ENCODE assay signal across 8 cellular contexts in the genomic region with DNA sequence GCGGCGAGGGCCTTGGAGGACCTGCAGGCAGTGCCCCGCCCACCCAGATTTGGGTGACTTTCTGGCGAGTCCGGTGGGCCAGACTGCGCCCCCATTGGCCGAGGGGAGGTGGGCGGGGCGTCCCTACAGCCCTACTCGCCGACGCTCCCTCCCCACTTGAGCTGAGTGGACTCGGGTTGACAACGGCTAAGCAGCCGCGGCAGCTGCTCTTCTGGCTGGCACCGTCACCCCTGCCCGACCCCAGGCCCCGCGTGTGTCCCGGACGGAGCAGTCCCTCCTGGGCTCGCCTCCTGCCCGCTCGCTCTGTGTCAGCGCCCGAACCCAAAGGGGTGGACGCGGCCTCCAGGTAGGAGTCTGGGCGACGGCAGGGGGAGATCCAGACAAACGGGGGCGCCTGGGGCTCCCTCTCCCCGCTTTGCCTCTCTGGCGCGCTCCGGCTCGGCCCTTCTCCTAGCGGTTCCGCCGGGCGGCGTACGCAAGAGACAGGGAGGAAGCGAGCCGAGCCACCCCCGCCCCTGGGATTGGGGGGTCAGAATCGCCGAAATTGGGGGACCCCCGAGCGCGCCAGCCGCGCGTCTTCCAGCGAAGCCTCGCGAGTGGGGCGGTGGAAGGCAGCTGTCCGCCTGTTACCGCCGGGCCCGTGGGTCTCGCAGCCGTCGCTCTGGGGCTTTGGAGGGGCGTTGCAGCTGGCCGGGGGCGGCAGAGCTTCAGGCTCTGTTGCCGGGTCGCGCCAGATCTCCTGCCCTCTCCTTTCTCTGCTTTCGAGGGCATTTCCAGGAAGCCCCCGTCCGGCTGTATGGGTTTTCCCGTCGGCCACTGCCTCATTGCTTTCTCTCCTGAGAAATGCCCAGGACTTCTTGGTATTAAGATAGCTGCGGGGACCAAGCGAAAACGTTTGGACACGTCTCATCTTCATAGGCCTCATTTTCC. TPM values are rescaled to one million over a fixed set of nuclear protein-coding genes. Genes with fewer than 3 reads are reported as not detected.
DNase-seq lines count a peak whose midpoint lies in the region; ATAC-seq and TF ChIP-seq lines count a peak whose summit lies in the region.

No MANE protein-coding gene starts in this region.

- peak overlapping the region; percentile 59 for H3K4me2 ChIP-seq in H9 (ENCODE audit: insufficient read depth, insufficient read length, low read length)

- H2BK20ac ChIP-seq in H9 (ENCODE audit: low read depth, low read length, poor library complexity, severe bottlenecking): no peak overlapping the region

- DNase-seq in Calu3: peak; percentile 47
- DNase-seq in H9: peak; percentile 90
- no peak for DNase-seq in RWPE2 (ENCODE audit: low spot score)
- peak in 9 of 10 donors; percentile 11 to 68 (median 46) for DNase-seq in dorsolateral prefrontal cortex
- peak; percentile 84 to 88 for DNase-seq in left lung
- DNase-seq in stimulated activated effector memory CD8-positive, alpha-beta T cell treated with anti-CD3 and anti-CD28 coated beads, Interleukin-12 subunit alpha, Interleukin-12 subunit beta, amount 100 ng/mL, for 72 hours (ENCODE audit: low spot score in 2 of 2): peak in 1 of 2 donors; percentile 44
- no peak for DNase-seq in LoVo (ENCODE audit: low spot score)
- no peak for DNase-seq in HPDE6-E6E7 (ENCODE audit: extremely low spot score)

- no TSS peak for BruUV-seq in Calu3 (replicated peaks; lab: Mats Ljungman, UMichigan)

- H3K36me3 ChIP-seq in RWPE2 (ENCODE audit: low read depth) (no peaks in the 10 kb centered on the region), left lung (no peaks in the 10 kb centered on the region)

- no peak overlapping the region for H3T11ph ChIP-seq in H9 (ENCODE audit: low read length)

- H3K79me1 ChIP-seq in H9 (ENCODE audit: insufficient read depth, low read depth, low read length, poor library complexity, severe bottlenecking): no peaks in the 10 kb centered on the region

- no peak overlapping the region for H4K5ac ChIP-seq in H9 (ENCODE audit: insufficient read length, low read depth, low read length)

- H2BK15ac ChIP-seq in H9 (ENCODE audit: low read depth, low read length): no peak overlapping the region

- no peak overlapping the region for H3K56ac ChIP-seq in H9 (ENCODE audit: insufficient read length, low read depth, low read length)

- H4K20me1 ChIP-seq in H9 (ENCODE audit: control insufficient read depth, insufficient read depth, insufficient read length): no peaks in the 10 kb centered on the region

- peaks cover 8% of the 10 kb centered on the region for H3K4me1 Mint-ChIP-seq in Calu3 (ENCODE audit: low read depth, unreplicated experiment)
- H3K4me1 Mint-ChIP-seq in H9: peaks cover 16 to 26% of the 10 kb centered on the region in 2 experiments; a peak in 3 of 4 replicates
- H3K4me1 Mint-ChIP-seq in stimulated activated effector memory CD8-positive, alpha-beta T cell treated with anti-CD3 and anti-CD28 coated beads, Interleukin-12 subunit alpha, Interleukin-12 subunit beta, amount 100 ng/mL, for 72 hours: no peaks in the 10 kb centered on the region

- H2BK120ac ChIP-seq in H9 (ENCODE audit: low read depth, low read length, poor library complexity, severe bottlenecking): no peak overlapping the region

- no CpG with 5 or more reads among the region's 81 CpGs for WGBS in H9 (ENCODE audit: extremely low coverage, insufficient read length, low lambda C conversion rate)

- ATAC-seq in RWPE2 (ENCODE audit: low read depth) (peak; percentile 64), left lung (peak; percentile 89)
- ATAC-seq in stimulated activated effector memory CD8-positive, alpha-beta T cell treated with anti-CD3 and anti-CD28 coated beads, Interleukin-12 subunit alpha, Interleukin-12 subunit beta, amount 100 ng/mL, for 72 hours: peak; percentile 20

- H3K9ac ChIP-seq in H9 (ENCODE audit: extremely low read depth, insufficient read length, low read length): no peak overlapping the region

- no peak overlapping the region for H3K4ac ChIP-seq in H9 (ENCODE audit: low read depth, low read length)

- peak overlapping the region; percentile 26 for H3K4me3 ChIP-seq in RWPE2 (ENCODE audit: severe bottlenecking)
- H3K4me3 ChIP-seq in dorsolateral prefrontal cortex: peak overlapping the region; percentile 26 to 74 (median 56)
- H3K4me3 ChIP-seq in left lung: peak overlapping the region; percentile 35 to 61

- H3K14ac ChIP-seq in H9 (ENCODE audit: insufficient read depth, low read length): no peak overlapping the region

- no peak overlapping the region for H2AFZ ChIP-seq in H9 (ENCODE audit: low read length)

- intact Hi-C loops in Calu3 (cut with micrococcal nuclease; ENCODE audit: unreplicated experiment) (no loop called here), dorsolateral prefrontal cortex (cut with DNase I) (no loop called here), left lung (cut with DNase I) (no loop called here)

- H3K4me1 ChIP-seq in H9 (ENCODE audit: insufficient read depth, low read length): peaks cover 2% of the 10 kb centered on the region; the same call in 1 of the 2 replicates
- H3K4me1 ChIP-seq in RWPE2 (ENCODE audit: insufficient read depth, poor library complexity, severe bottlenecking): no peaks in the 10 kb centered on the region
- peaks cover 0 to 31% of the 10 kb centered on the region in 2 donors for H3K4me1 ChIP-seq in left lung

- CTCF ChIA-PET in Calu3 (lab: Charles Lee): interaction anchor here (1.1 kb wide), 1 partner anchor 497 kb away, joined by 4 read pairs; no protein-coding TSS in a partner anchor

- H3K79me2 ChIP-seq in H9 (ENCODE audit: insufficient read depth, low read length): no peaks in the 10 kb centered on the region

- no peak overlapping the region for H2AK5ac ChIP-seq in H9 (ENCODE audit: insufficient read length, low read length)

- H3K23me2 ChIP-seq in H9 (ENCODE audit: insufficient read length, low read depth, low read length, poor library complexity, severe bottlenecking): no peaks in the 10 kb centered on the region

- H3K27me3 Mint-ChIP-seq in Calu3 (ENCODE audit: unreplicated experiment) (no peaks in the 10 kb centered on the region), H9 (ENCODE audit: low read depth) (peaks cover 33% of the 10 kb centered on the region)

- peak overlapping the region; percentile 54 for H3K4me3 Mint-ChIP-seq in Calu3 (ENCODE audit: low read depth, unreplicated experiment)
- peak overlapping the region; percentile 55 to 76 for H3K4me3 Mint-ChIP-seq in H9
- H3K4me3 Mint-ChIP-seq in stimulated activated effector memory CD8-positive, alpha-beta T cell treated with anti-CD3 and anti-CD28 coated beads, Interleukin-12 subunit alpha, Interleukin-12 subunit beta, amount 100 ng/mL, for 72 hours: peak overlapping the region; percentile 44

- no peak overlapping the region for H4K91ac ChIP-seq in H9 (ENCODE audit: insufficient read length, low read depth, low read length)

- H4K8ac ChIP-seq in H9 (replicated peaks; ENCODE audit: insufficient read length, low read depth, low read length): no peak overlapping the region

- H3K36me3 Mint-ChIP-seq in Calu3 (ENCODE audit: insufficient read depth, unreplicated experiment): no peaks in the 10 kb centered on the region
- H3K36me3 Mint-ChIP-seq in H9 (ENCODE audit: insufficient read depth in 1 of 3, low read depth in 3 of 3): peaks cover 0 to 8% (median 2%) of the 10 kb centered on the region in 3 experiments; a peak in 5 of 7 replicates
- H3K36me3 Mint-ChIP-seq in stimulated activated effector memory CD8-positive, alpha-beta T cell treated with anti-CD3 and anti-CD28 coated beads, Interleukin-12 subunit alpha, Interleukin-12 subunit beta, amount 100 ng/mL, for 72 hours: no peaks in the 10 kb centered on the region

- H3K27me3 ChIP-seq in H9 (ENCODE audit: insufficient read depth, low read length): no peaks in the 10 kb centered on the region; the same call in 1 of the 2 replicates
- no peaks in the 10 kb centered on the region for H3K27me3 ChIP-seq in RWPE2 (ENCODE audit: insufficient read depth, poor library complexity, severe bottlenecking)
- H3K27me3 ChIP-seq in dorsolateral prefrontal cortex: peaks cover 0 to 76% (median 16%) of the 10 kb centered on the region in 45 donors
- H3K27me3 ChIP-seq in left lung: no peaks in the 10 kb centered on the region

- H3K23ac ChIP-seq in H9 (ENCODE audit: insufficient read length, low read depth, low read length): no peak overlapping the region

- H2BK5ac ChIP-seq in H9 (ENCODE audit: insufficient read length, low read length): no peak overlapping the region

- H3K18ac ChIP-seq in H9 (ENCODE audit: insufficient read length, low read depth, low read length): no peak overlapping the region

- H3K27ac ChIP-seq in H9 (ENCODE audit: insufficient read length, low read depth, low read length) (no peak overlapping the region), RWPE2 (ENCODE audit: poor library complexity, severe bottlenecking) (no peak overlapping the region), dorsolateral prefrontal cortex (peak overlapping the region in 28 of 59 donors; percentile 2 to 70 (median 43)), left lung (peak overlapping the region; percentile 62 to 83)

- H2BK12ac ChIP-seq in H9 (ENCODE audit: insufficient read length, low read depth, low read length): no peak overlapping the region

- H3K9me3 ChIP-seq in H9 (ENCODE audit: control insufficient read depth, low read depth, low read length) (peaks cover 42% of the 10 kb centered on the region), RWPE2 (ENCODE audit: severe bottlenecking) (no peaks in the 10 kb centered on the region), left lung (no peaks in the 10 kb centered on the region)

- no peaks in the 10 kb centered on the region for H3K9me3 Mint-ChIP-seq in Calu3 (ENCODE audit: low read depth, unreplicated experiment)
- peaks cover 67 to 71% of the 10 kb centered on the region in 2 experiments for H3K9me3 Mint-ChIP-seq in H9
- H3K9me3 Mint-ChIP-seq in stimulated activated effector memory CD8-positive, alpha-beta T cell treated with anti-CD3 and anti-CD28 coated beads, Interleukin-12 subunit alpha, Interleukin-12 subunit beta, amount 100 ng/mL, for 72 hours: no peaks in the 10 kb centered on the region

- H3K27ac Mint-ChIP-seq in Calu3 (ENCODE audit: unreplicated experiment) (no peak overlapping the region), H9 (peak overlapping the region in 1 of 3 experiments; percentile 83; a peak in 1 of 7 replicates)
- H3K27ac Mint-ChIP-seq in stimulated activated effector memory CD8-positive, alpha-beta T cell treated with anti-CD3 and anti-CD28 coated beads, Interleukin-12 subunit alpha, Interleukin-12 subunit beta, amount 100 ng/mL, for 72 hours: no peak overlapping the region

- TF ChIP-seq CTCF in Calu3 (IDR thresholded peaks at IDR 0.05; ENCODE audit: unreplicated experiment): no peak
- TF ChIP-seq CTCF in H9 (conservative IDR thresholded peaks at IDR 0.05): no peak
- no peak for TF ChIP-seq CTCF in RWPE2 (IDR thresholded peaks at IDR 0.05; ENCODE audit: poor library complexity, severe bottlenecking)
- peak in 1 of 56 donors; percentile 8 for TF ChIP-seq CTCF in dorsolateral prefrontal cortex (IDR thresholded peaks at IDR 0.05 in 54 of 56, conservative IDR thresholded peaks at IDR 0.05 in 2 of 56; ENCODE audit: low read depth in 1 of 56, partially characterized antibody in 56 of 56)
- no peak for TF ChIP-seq CTCF in left lung (IDR thresholded peaks at IDR 0.05)

RNA-seq across cellular contexts. Expression of a gene that starts 46.3 kb away (rescaled TPM):
- total RNA-seq in Calu3 (2022): 0.45 and 0.47 TPM in 2 replicates
- 0.39 and 0.52 TPM in 2 replicates for total RNA-seq in H9 (2021)
- 10 to 100 TPM in 25 of 120 experiments, 1 to 10 TPM in 95; 2.7 to 19.1 (median 7.5) TPM for total RNA-seq in dorsolateral prefrontal cortex
- 10 to 100 TPM; 11.9 to 18.8 TPM for total RNA-seq in left lung

Comparison
In these comparisons a context has a peak if more than half of its experiments do, and no peak if none do; other contexts are left out.
1. DNase-seq: peak in Calu3 (single experiment), H9 (single experiment), dorsolateral prefrontal cortex (9 of 10) and left lung (2 of 2); none in RWPE2 (single experiment), LoVo (single experiment) and HPDE6-E6E7 (single experiment).
2. H3K27ac ChIP-seq: peak in left lung (2 of 2); none in H9 (single experiment) and RWPE2 (single experiment).
3. ATAC-seq: peak in every context shown above with its lines; median percentile 89 in left lung; 64 in RWPE2; 20 in stimulated activated effector memory CD8-positive, alpha-beta T cell treated with anti-CD3 and anti-CD28 coated beads, Interleukin-12 subunit alpha, Interleukin-12 subunit beta, amount 100 ng/mL, for 72 hours.
4. Peak in every context shown above with its lines, with median percentiles within 50 percentile points of each other: H3K4me3 Mint-ChIP-seq and H3K4me3 ChIP-seq.